Comparison of ENCODE assay signal across 7 cellular contexts in genomic region chr14:104729176-104729834, GRCh38. TPM values are rescaled to one million over a fixed set of nuclear protein-coding genes. Genes with fewer than 3 reads are reported as not detected.
DNase-seq lines count a peak whose midpoint lies in the region; ATAC-seq and TF ChIP-seq lines count a peak whose summit lies in the region.
"Not testable (repeated sequence)": the region's sequence is repeated elsewhere in the genome, so short reads cannot be mapped to it uniquely, and the experiment has no call there.

No MANE protein-coding gene starts in this region.

- TF ChIP-seq POLR2A in IMR-90 (IDR thresholded peaks at IDR 0.05; ENCODE audit: low read depth, low read length): not testable (repeated sequence)

- H3K9ac ChIP-seq in IMR-90 (ENCODE audit: low read depth, low read length); mesenchymal stem cell (ENCODE audit: low read length); trophoblast cell (ENCODE audit: low read length): not testable (repeated sequence)

- in situ Hi-C loops in IMR-90 (cut with MboI; ENCODE audit: low sequenced_read_pairs): not testable (repeated sequence)

- not testable (repeated sequence) for H3K4me1 Mint-ChIP-seq in CD8-positive, alpha-beta memory T cell; WTC11; chondrocyte (ENCODE audit: low read depth)
- peaks cover 16% of the 10 kb centered on the region for H3K4me1 Mint-ChIP-seq in stimulated activated naive CD8-positive, alpha-beta T cell treated with anti-CD3 and anti-CD28 coated beads, Interleukin-15, amount 100 ng/mL, for 72 hours

- not testable (repeated sequence) for H3K9me3 Mint-ChIP-seq in CD8-positive, alpha-beta memory T cell; WTC11; chondrocyte (ENCODE audit: low read depth); stimulated activated naive CD8-positive, alpha-beta T cell treated with anti-CD3 and anti-CD28 coated beads, Interleukin-15, amount 100 ng/mL, for 72 hours

- not testable (repeated sequence) for H3K23ac ChIP-seq in IMR-90 (ENCODE audit: low read depth, low read length); mesenchymal stem cell (ENCODE audit: low read length in 2 of 2); trophoblast cell (ENCODE audit: low read length)

- not testable (repeated sequence) for H3K4ac ChIP-seq in IMR-90 (ENCODE audit: low read depth, low read length); mesenchymal stem cell (ENCODE audit: low read depth in 1 of 2, low read length in 2 of 2); trophoblast cell (ENCODE audit: low read depth, low read length)

- dilution Hi-C loops in IMR-90 (cut with HindIII; ENCODE audit: low sequenced_read_pairs, unreplicated experiment): not testable (repeated sequence)

- not testable (repeated sequence) for H3K27me3 Mint-ChIP-seq in CD8-positive, alpha-beta memory T cell; WTC11 (ENCODE audit: low read depth); chondrocyte (ENCODE audit: low read depth); stimulated activated naive CD8-positive, alpha-beta T cell treated with anti-CD3 and anti-CD28 coated beads, Interleukin-15, amount 100 ng/mL, for 72 hours

- not testable (repeated sequence) for H3K36me3 ChIP-seq in CD8-positive, alpha-beta memory T cell (ENCODE audit: insufficient read depth, low read length); IMR-90 (ENCODE audit: control insufficient read depth, insufficient read depth, low read length); mesenchymal stem cell (ENCODE audit: control insufficient read depth in 1 of 2, insufficient read depth in 2 of 2, low read depth in 1 of 2, low read length in 2 of 2); trophoblast cell (ENCODE audit: control insufficient read depth in 1 of 2, insufficient read depth in 2 of 2, low read length in 2 of 2)

- 88% methylated on average over 12 of the region's 73 CpGs; no CpG with 5 or more reads in 1 of the 2 experiments for WGBS in IMR-90 (ENCODE audit: extremely low coverage in 2 of 2, insufficient read length in 1 of 2), 2 experiments
- WGBS in mesenchymal stem cell: 96% methylated on average over 41 of the region's 73 CpGs
- no CpG with 5 or more reads among the region's 73 CpGs for WGBS in trophoblast cell (ENCODE audit: extremely low coverage, insufficient coverage, insufficient read length)

- peak overlapping the region in 1 of 7 donors; percentile 45 for H3K4me3 Mint-ChIP-seq in CD8-positive, alpha-beta memory T cell
- not testable (repeated sequence) for H3K4me3 Mint-ChIP-seq in WTC11; stimulated activated naive CD8-positive, alpha-beta T cell treated with anti-CD3 and anti-CD28 coated beads, Interleukin-15, amount 100 ng/mL, for 72 hours
- peak overlapping the region; percentile 12 for H3K4me3 Mint-ChIP-seq in chondrocyte (ENCODE audit: unreplicated experiment)

- H4K8ac ChIP-seq in IMR-90 (ENCODE audit: low read depth in 2 of 2, low read length in 2 of 2); mesenchymal stem cell (ENCODE audit: low read length); trophoblast cell (ENCODE audit: low read depth, low read length): not testable (repeated sequence)

- H3K4me3 ChIP-seq in CD8-positive, alpha-beta memory T cell (ENCODE audit: low read length); IMR-90 (ENCODE audit: insufficient read depth, low read depth, low read length); mesenchymal stem cell (ENCODE audit: insufficient read depth in 1 of 2, low read depth in 1 of 2, low read length in 2 of 2); trophoblast cell (ENCODE audit: low read depth, low read length): not testable (repeated sequence)

- ATAC-seq in IMR-90 (ENCODE audit: low read depth); WTC11; stimulated activated naive CD8-positive, alpha-beta T cell treated with anti-CD3 and anti-CD28 coated beads, Interleukin-15, amount 100 ng/mL, for 72 hours: not testable (repeated sequence)

- H3K18ac ChIP-seq in IMR-90 (ENCODE audit: low read depth, low read length); mesenchymal stem cell (ENCODE audit: low read depth in 1 of 2, low read length in 2 of 2); trophoblast cell (ENCODE audit: low read length): not testable (repeated sequence)

- DNase-seq in CD8-positive, alpha-beta memory T cell; IMR-90; WTC11 (ENCODE audit: low spot score); chondrocyte (ENCODE audit: low spot score); mesenchymal stem cell; stimulated activated naive CD8-positive, alpha-beta T cell treated with anti-CD3 and anti-CD28 coated beads, Interleukin-15, amount 100 ng/mL, for 72 hours: not testable (repeated sequence)
- DNase-seq in trophoblast cell: peak; percentile 61 to 84

- TF ChIP-seq RAD21 in IMR-90 (IDR thresholded peaks at IDR 0.05; ENCODE audit: low read length): not testable (repeated sequence)

- H2BK5ac ChIP-seq in IMR-90 (ENCODE audit: low read depth, low read length, poor library complexity, severe bottlenecking); mesenchymal stem cell (ENCODE audit: low read depth, low read length, poor library complexity, severe bottlenecking); trophoblast cell (ENCODE audit: low read depth, low read length, poor library complexity): not testable (repeated sequence)

- not testable (repeated sequence) for H3K79me1 ChIP-seq in IMR-90 (ENCODE audit: low read depth in 1 of 2, low read length in 2 of 2); mesenchymal stem cell (replicated peaks; ENCODE audit: low read length, poor library complexity, severe bottlenecking); trophoblast cell (ENCODE audit: low read length)

- not testable (repeated sequence) for H3K4me2 ChIP-seq in IMR-90 (ENCODE audit: low read depth, low read length); mesenchymal stem cell (ENCODE audit: low read length, poor library complexity, severe bottlenecking); trophoblast cell (ENCODE audit: low read length)

- H4K91ac ChIP-seq in IMR-90 (ENCODE audit: insufficient read depth, low read depth, low read length); trophoblast cell (ENCODE audit: low read depth, low read length): not testable (repeated sequence)
- peak overlapping the region; percentile 5 for H4K91ac ChIP-seq in mesenchymal stem cell (ENCODE audit: low read length)

- H2AK9ac ChIP-seq in IMR-90 (replicated peaks; ENCODE audit: low read depth, low read length, poor library complexity): not testable (repeated sequence)

- H2AFZ ChIP-seq in IMR-90 (replicated peaks; ENCODE audit: low read length, poor library complexity): peak overlapping the region; percentile 23
- not testable (repeated sequence) for H2AFZ ChIP-seq in mesenchymal stem cell (ENCODE audit: low read depth, low read length); trophoblast cell (ENCODE audit: insufficient read depth, low read length, poor library complexity)

- not testable (repeated sequence) for H2BK12ac ChIP-seq in mesenchymal stem cell (ENCODE audit: low read length in 2 of 2); trophoblast cell (ENCODE audit: low read length)

- H3K36me3 Mint-ChIP-seq in CD8-positive, alpha-beta memory T cell; WTC11; chondrocyte (ENCODE audit: low read depth): not testable (repeated sequence)

- H3K27me3 ChIP-seq in CD8-positive, alpha-beta memory T cell (ENCODE audit: insufficient read depth, low read length, poor library complexity, severe bottlenecking); IMR-90 (ENCODE audit: control insufficient read depth, insufficient read depth, low read length); trophoblast cell (ENCODE audit: insufficient read depth, low read length): not testable (repeated sequence)
- peaks cover 14 to 32% of the 10 kb centered on the region in 2 experiments for H3K27me3 ChIP-seq in mesenchymal stem cell (ENCODE audit: control insufficient read depth in 1 of 2, insufficient read depth in 1 of 2, low read length in 2 of 2)

- not testable (repeated sequence) for H2BK120ac ChIP-seq in IMR-90 (ENCODE audit: low read depth, low read length); mesenchymal stem cell (ENCODE audit: low read depth, low read length); trophoblast cell (ENCODE audit: insufficient read depth, low read length, poor library complexity)

- H3K79me2 ChIP-seq in trophoblast cell (ENCODE audit: control insufficient read depth, insufficient read depth, low read length, poor library complexity): not testable (repeated sequence)

- H4K20me1 ChIP-seq in IMR-90 (ENCODE audit: insufficient read depth, low read length): not testable (repeated sequence)

- intact Hi-C loops in IMR-90 (cut with micrococcal nuclease): not testable (repeated sequence)

- not testable (repeated sequence) for H3K9me3 ChIP-seq in CD8-positive, alpha-beta memory T cell (ENCODE audit: low read length); IMR-90 (ENCODE audit: control insufficient read depth, insufficient read depth, low read length); mesenchymal stem cell (ENCODE audit: control insufficient read depth, low read length); trophoblast cell (ENCODE audit: insufficient read depth, low read depth, low read length)

- H3K27ac Mint-ChIP-seq in CD8-positive, alpha-beta memory T cell: not testable (repeated sequence)
- H3K27ac Mint-ChIP-seq in WTC11 (peak overlapping the region; percentile 32; the same call in 1 of the 2 replicates), chondrocyte (ENCODE audit: unreplicated experiment) (peak overlapping the region; percentile 45)
- H3K27ac Mint-ChIP-seq in stimulated activated naive CD8-positive, alpha-beta T cell treated with anti-CD3 and anti-CD28 coated beads, Interleukin-15, amount 100 ng/mL, for 72 hours: peak overlapping the region; percentile 65

- CTCF ChIA-PET in CD8-positive, alpha-beta memory T cell (lab: Charles Lee): not testable (repeated sequence)
- CTCF ChIA-PET in IMR-90 (lab: Yijun Ruan, JAX): interaction anchor here (0.6 kb wide), 1 partner anchor 10 kb away, joined by 5 read pairs; no protein-coding TSS in a partner anchor
- CTCF ChIA-PET in WTC11 (lab: Charles Lee): interaction anchor here (1.6 to 1.8 kb wide), 2 partner anchors 8 to 39 kb away, joined by 4 to 9 read pairs; no protein-coding TSS in a partner anchor

- not testable (repeated sequence) for H2BK15ac ChIP-seq in IMR-90 (ENCODE audit: low read depth, low read length); mesenchymal stem cell (ENCODE audit: low read depth, poor library complexity, severe bottlenecking)

- H3K27ac ChIP-seq in CD8-positive, alpha-beta memory T cell (ENCODE audit: low read depth, low read length): peak overlapping the region; percentile 38
- H3K27ac ChIP-seq in IMR-90 (ENCODE audit: insufficient read depth, low read length); mesenchymal stem cell (ENCODE audit: low read length, poor library complexity, severe bottlenecking); trophoblast cell (ENCODE audit: low read depth, low read length): not testable (repeated sequence)

- not testable (repeated sequence) for BruUV-seq in IMR-90 (replicated peaks; lab: Mats Ljungman, UMichigan)

- H4K5ac ChIP-seq in IMR-90 (ENCODE audit: low read depth, low read length): not testable (repeated sequence)

- POLR2A ChIA-PET in CD8-positive, alpha-beta memory T cell (lab: Charles Lee); IMR-90 (lab: Charles Lee; ENCODE audit: unreplicated experiment); WTC11 (lab: Charles Lee): not testable (repeated sequence)

- H3K56ac ChIP-seq in IMR-90 (ENCODE audit: extremely low read depth, insufficient read depth, low read length): not testable (repeated sequence)

- H2BK20ac ChIP-seq in IMR-90 (ENCODE audit: low read depth, low read length): not testable (repeated sequence)

- H2AK5ac ChIP-seq in IMR-90 (ENCODE audit: low read depth, low read length); mesenchymal stem cell (ENCODE audit: low read length, severe bottlenecking); trophoblast cell (ENCODE audit: low read length): not testable (repeated sequence)

- not testable (repeated sequence) for TF ChIP-seq CTCF in IMR-90 (conservative IDR thresholded peaks at IDR 0.05; ENCODE audit: low read depth, low read length); WTC11 (IDR thresholded peaks at IDR 0.05); chondrocyte (IDR thresholded peaks at IDR 0.05)

- not testable (repeated sequence) for H3K9me1 ChIP-seq in IMR-90 (ENCODE audit: insufficient read depth, low read length)

- not testable (repeated sequence) for H4K12ac ChIP-seq in trophoblast cell (ENCODE audit: low read depth, low read length)

- H3K4me1 ChIP-seq in CD8-positive, alpha-beta memory T cell (ENCODE audit: insufficient read depth, low read length); IMR-90 (ENCODE audit: control insufficient read depth, insufficient read depth, low read length); trophoblast cell (ENCODE audit: control insufficient read depth in 1 of 2, insufficient read depth in 2 of 2, low read length in 2 of 2): not testable (repeated sequence)
- peaks cover 24% of the 10 kb centered on the region for H3K4me1 ChIP-seq in mesenchymal stem cell (ENCODE audit: control insufficient read depth, insufficient read depth, low read depth, low read length)

- not testable (repeated sequence) for H3K14ac ChIP-seq in IMR-90 (replicated peaks; ENCODE audit: low read depth, low read length); mesenchymal stem cell (ENCODE audit: low read length in 2 of 2); trophoblast cell (ENCODE audit: low read length)

RNA-seq across cellular contexts. Expression of gene ADSS1, which starts 5.3 kb away (rescaled TPM):
- total RNA-seq in CD8-positive, alpha-beta memory T cell: 1 to 10 TPM; 1.4 to 1.5 TPM
- 1.6 TPM for polyA plus RNA-seq in CD8-positive, alpha-beta memory T cell
- total RNA-seq in IMR-90 (2012; rRNA removed): 1.8 and 2.5 TPM in 2 replicates
- polyA plus RNA-seq in IMR-90 (2012; rRNA removed): 3.9 and 5.2 TPM in 2 replicates
- 5.9 and 6.5 TPM in 2 replicates for polyA plus RNA-seq in IMR-90 (2012; cell fraction: cytosol; rRNA removed)
- polyA plus RNA-seq in IMR-90 (2012; cell fraction: nucleus; rRNA removed; ENCODE audit: low replicate concordance): 28.6 and 32.1 TPM in 2 replicates
- 10.0 to 13.3 TPM (median 12.0 TPM) in 3 replicates for total RNA-seq in WTC11 (2021)
- 7.1 to 9.9 TPM (median 7.9 TPM) in 3 replicates for total RNA-seq in chondrocyte
- polyA plus RNA-seq in mesenchymal stem cell (2013, experiment 1 of 2): 5.2 TPM
- polyA plus RNA-seq in mesenchymal stem cell (2013, experiment 2 of 2): 4.8 TPM
- 2.9 and 3.4 TPM in 2 replicates for polyA plus RNA-seq in trophoblast cell (2013)

RNA-seq across cellular contexts. Expression of gene SIVA1, which starts 23.6 kb away (rescaled TPM):
- 100 to 1,000 TPM; 150 to 175 TPM for total RNA-seq in CD8-positive, alpha-beta memory T cell
- 227 TPM for polyA plus RNA-seq in CD8-positive, alpha-beta memory T cell
- total RNA-seq in IMR-90 (2012; rRNA removed) (132 and 166 TPM in 2 replicates), WTC11 (2021) (113 to 128 TPM (median 124 TPM) in 3 replicates), chondrocyte (47.0 to 54.9 TPM (median 47.4 TPM) in 3 replicates)
- 184 and 248 TPM in 2 replicates for polyA plus RNA-seq in IMR-90 (2012; rRNA removed)
- 392 and 403 TPM in 2 replicates for polyA plus RNA-seq in IMR-90 (2012; cell fraction: cytosol; rRNA removed)
- polyA plus RNA-seq in IMR-90 (2012; cell fraction: nucleus; rRNA removed; ENCODE audit: low replicate concordance): 69.2 and 188 TPM in 2 replicates
- 68.6 TPM for polyA plus RNA-seq in mesenchymal stem cell (2013, experiment 1 of 2)
- polyA plus RNA-seq in mesenchymal stem cell (2013, experiment 2 of 2): 73.5 TPM
- 88.0 and 93.0 TPM in 2 replicates for polyA plus RNA-seq in trophoblast cell (2013)

RNA-seq across cellular contexts. Expression of gene INF2, which starts 39.9 kb away (rescaled TPM):
- 10 to 100 TPM; 55.9 to 56.3 TPM for total RNA-seq in CD8-positive, alpha-beta memory T cell
- 4.6 TPM for polyA plus RNA-seq in CD8-positive, alpha-beta memory T cell
- 16.8 and 20.0 TPM in 2 replicates for total RNA-seq in IMR-90 (2012; rRNA removed)
- 62.1 and 76.2 TPM in 2 replicates for polyA plus RNA-seq in IMR-90 (2012; rRNA removed)
- 39.3 and 68.1 TPM in 2 replicates for polyA plus RNA-seq in IMR-90 (2012; cell fraction: cytosol; rRNA removed)
- 179 and 366 TPM in 2 replicates for polyA plus RNA-seq in IMR-90 (2012; cell fraction: nucleus; rRNA removed; ENCODE audit: low replicate concordance)
- total RNA-seq in WTC11 (2021): 69.0 to 82.4 TPM (median 72.4 TPM) in 3 replicates
- 117 to 152 TPM (median 121 TPM) in 3 replicates for total RNA-seq in chondrocyte
- polyA plus RNA-seq in mesenchymal stem cell (2013, experiment 1 of 2): 59.1 TPM
- polyA plus RNA-seq in mesenchymal stem cell (2013, experiment 2 of 2): 55.9 TPM
- 87.6 and 90.6 TPM in 2 replicates for polyA plus RNA-seq in trophoblast cell (2013)
